In the genomic region with DNA sequence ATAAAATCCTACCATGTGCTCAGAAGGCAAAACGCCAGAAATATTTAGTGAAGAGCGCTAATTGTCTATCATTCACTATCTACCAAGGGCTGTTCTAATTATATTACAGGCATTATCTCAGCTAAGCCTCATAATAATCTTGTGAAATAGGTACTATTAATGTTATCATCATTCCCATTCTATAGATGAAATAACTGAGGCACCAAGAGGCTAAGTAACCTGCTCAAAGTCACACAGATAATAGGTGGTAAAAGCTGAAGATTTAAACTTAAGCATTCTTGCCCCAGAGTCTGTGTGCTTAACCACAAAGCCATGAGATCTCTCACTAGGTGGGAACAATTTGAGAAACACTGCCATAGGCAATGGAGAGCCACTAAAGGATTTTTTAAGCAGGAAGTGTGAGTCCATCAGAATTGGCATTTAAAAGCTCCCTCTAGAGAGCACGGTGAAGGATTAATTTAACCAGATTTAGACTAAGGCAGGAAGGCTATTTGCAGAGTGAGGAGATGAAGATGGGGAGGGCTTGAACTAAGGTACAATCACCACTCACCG, we compare ENCODE assay signal across 25 cellular contexts. TPM values are rescaled to one million over a fixed set of nuclear protein-coding genes. Genes with fewer than 3 reads are reported as not detected.
A peak's percentile ranks its signal among the peaks of the same experiment; 100 is the strongest.
DNase-seq lines count a peak whose midpoint lies in the region; ATAC-seq and TF ChIP-seq lines count a peak whose summit lies in the region.
"Had no signal": no experiment of that assay in that cellular context is flagged by ENCODE, and none has a peak within 500 bp of the region (broad histone marks: within the 10 kb centered on the region; RNA-seq: fewer than 3 reads in every experiment).

No MANE protein-coding gene starts in this region.

- no peaks in the 10 kb centered on the region for H3K9me3 Mint-ChIP-seq in activated T-cell treated with anti-CD3 and anti-CD28 coated beads, Interleukin-2, amount 50 U/mL, for 72 hours
- H3K9me3 Mint-ChIP-seq in brain: peaks cover 0 to 3% (median 0%) of the 10 kb centered on the region in 5 experiments
- H3K9me3 Mint-ChIP-seq in endodermal cell: no peaks in the 10 kb centered on the region
- H3K9me3 Mint-ChIP-seq: dendritic cell treated with granulocyte-macrophage colony-stimulating factor and Interleukin-4, amounts not matched to agents 40 ng/mL and 50 ng/mL, for 4 days had no signal

- no peak overlapping the region for H3K4me2 ChIP-seq in neuronal stem cell (ENCODE audit: insufficient read depth, low read length, poor library complexity, severe bottlenecking)

- H2AK5ac ChIP-seq in neuronal stem cell (ENCODE audit: low read depth, low read length): no peak overlapping the region

- H2BK120ac ChIP-seq in neuronal stem cell (ENCODE audit: low read depth, low read length): no peak overlapping the region

- peaks cover 31% of the 10 kb centered on the region for H3K4me1 Mint-ChIP-seq in activated T-cell treated with anti-CD3 and anti-CD28 coated beads, Interleukin-2, amount 50 U/mL, for 72 hours (ENCODE audit: low read depth)
- H3K4me1 Mint-ChIP-seq in brain (peaks cover 33% of the 10 kb centered on the region), endodermal cell (peaks cover 14% of the 10 kb centered on the region)

- H3K4me1 ChIP-seq in neuronal stem cell (ENCODE audit: control insufficient read depth in 2 of 2, insufficient read depth in 1 of 2, low read depth in 1 of 2, low read length in 2 of 2) (peaks cover 2 to 5% of the 10 kb centered on the region in 2 donors), endodermal cell (ENCODE audit: control insufficient read depth, insufficient read depth, low read length) (peaks cover 6% of the 10 kb centered on the region)

- no peak overlapping the region for H3K4ac ChIP-seq in neuronal stem cell (ENCODE audit: low read length)

- no peaks in the 10 kb centered on the region for H3K36me3 ChIP-seq in neuronal stem cell (replicated peaks in 1 of 2; ENCODE audit: control insufficient read depth in 2 of 2, insufficient read depth in 2 of 2, low read length in 2 of 2)
- H3K36me3 ChIP-seq in endodermal cell (ENCODE audit: control insufficient read depth, insufficient read depth, low read length): no peaks in the 10 kb centered on the region

- H3K27ac Mint-ChIP-seq in activated T-cell treated with anti-CD3 and anti-CD28 coated beads, Interleukin-2, amount 50 U/mL, for 72 hours: peak overlapping the region; percentile 74
- H3K27ac Mint-ChIP-seq in brain (no peak overlapping the region), endodermal cell (no peak overlapping the region)

- H3K9me3 ChIP-seq in neuronal stem cell (replicated peaks in 1 of 2; ENCODE audit: control insufficient read depth in 2 of 2, insufficient read depth in 1 of 2, low read depth in 1 of 2, low read length in 2 of 2) (no peaks in the 10 kb centered on the region), endodermal cell (ENCODE audit: control insufficient read depth, low read length) (no peaks in the 10 kb centered on the region)
- H3K9me3 ChIP-seq: body of pancreas had no signal

- H4K91ac ChIP-seq in neuronal stem cell (ENCODE audit: low read depth, low read length, poor library complexity): no peak overlapping the region

- H3K27ac ChIP-seq in neuronal stem cell (replicated peaks; ENCODE audit: low read length) (no peak overlapping the region), endodermal cell (ENCODE audit: low read depth, low read length) (no peak overlapping the region)
- H3K27ac ChIP-seq: body of pancreas had no signal

- H3K9ac ChIP-seq in neuronal stem cell (ENCODE audit: low read depth, low read length, poor library complexity) (no peak overlapping the region), endodermal cell (ENCODE audit: extremely low read depth, low read length, poor library complexity, severe bottlenecking) (no peak overlapping the region)

- no peak overlapping the region for H3K23ac ChIP-seq in neuronal stem cell (ENCODE audit: low read depth, low read length, poor library complexity)

- H3K4me3 ChIP-seq in neuronal stem cell (ENCODE audit: low read length in 2 of 2) (no peak overlapping the region), endodermal cell (ENCODE audit: low read length) (no peak overlapping the region)
- H3K4me3 ChIP-seq: body of pancreas had no signal

- H4K8ac ChIP-seq in neuronal stem cell (ENCODE audit: low read depth, low read length): no peak overlapping the region

- peaks cover 5% of the 10 kb centered on the region for H3K79me1 ChIP-seq in neuronal stem cell (ENCODE audit: low read depth, low read length)

- no peak for TF ChIP-seq CTCF in brain (conservative IDR thresholded peaks at IDR 0.05)
- TF ChIP-seq CTCF in endodermal cell (conservative IDR thresholded peaks at IDR 0.05): no peak

- no peak overlapping the region for H2BK15ac ChIP-seq in neuronal stem cell (ENCODE audit: low read length)

- no peak for DNase-seq in activated T-cell treated with anti-CD3 and anti-CD28 coated beads, Interleukin-2, amount 50 U/mL, for 72 hours
- no peak for DNase-seq in activated T-cell treated with anti-CD3 and anti-CD28 coated beads, Interleukin-2, amount 50 U/mL, for 48 hours
- DNase-seq in M059J (ENCODE audit: low read depth) (peak; percentile 15), neuronal stem cell (ENCODE audit: low spot score) (no peak), DMS79 treated with DMSO at 0.1 percent for 48 hours (lab: John Stamatoyannopoulos, UW) (no peak), endodermal cell (no peak), NCI-H1436 (lab: John Stamatoyannopoulos, UW) (no peak)
- DNase-seq: activated CD4-positive, alpha-beta T cell treated with anti-CD3 and anti-CD28 coated beads for 48 hours; activated T-cell treated with anti-CD3 and anti-CD28 coated beads, Interleukin-2, amount 50 U/mL, for 1 hour; body of pancreas; EL; glutamatergic neuron; IMR-90; mesendoderm; NCI-H1092; NCI-H187; NCI-H524; NK-92 treated with Interleukin-12 subunit alpha and Interleukin-12 subunit beta, amount 100 ng/mL, for 24 hours; PC-3; stimulated activated CD4-positive, alpha-beta T cell treated with anti-CD3 and anti-CD28 coated beads, Interleukin-15, amount 100 ng/mL, for 24 hours; stimulated activated CD4-positive, alpha-beta T cell treated with anti-CD3 and anti-CD28 coated beads, Interleukin-4, amount 100 ng/mL, for 4 hours; T1000 had no signal

- H3K36me3 Mint-ChIP-seq in activated T-cell treated with anti-CD3 and anti-CD28 coated beads, Interleukin-2, amount 50 U/mL, for 72 hours (ENCODE audit: insufficient read depth in 2 of 2): peaks cover 12 to 23% of the 10 kb centered on the region in 2 donors
- H3K36me3 Mint-ChIP-seq in brain (no peaks in the 10 kb centered on the region), endodermal cell (ENCODE audit: low read depth) (no peaks in the 10 kb centered on the region)

- H3K27me3 ChIP-seq in neuronal stem cell (ENCODE audit: control insufficient read depth in 3 of 3, insufficient read depth in 3 of 3, low read depth in 1 of 3, low read length in 3 of 3): no peaks in the 10 kb centered on the region
- no peaks in the 10 kb centered on the region for H3K27me3 ChIP-seq in endodermal cell (ENCODE audit: control insufficient read depth, insufficient read depth, low read length, poor library complexity, severe bottlenecking)
- H3K27me3 ChIP-seq: body of pancreas had no signal

- H2BK5ac ChIP-seq in neuronal stem cell (ENCODE audit: low read length): no peak overlapping the region

- no peak overlapping the region for H3K14ac ChIP-seq in neuronal stem cell (ENCODE audit: low read length)

- H2BK12ac ChIP-seq in neuronal stem cell (ENCODE audit: low read length): no peak overlapping the region

- no CpG with 5 or more reads among the region's 4 CpGs for WGBS in neuronal stem cell (ENCODE audit: extremely low coverage in 2 of 2, insufficient read length in 2 of 2, insufficient replicate concordance in 1 of 2), 2 donors
- 78 to 84% methylated on average over 3 to 4 of the region's 4 CpGs for WGBS in endodermal cell (ENCODE audit: insufficient coverage in 1 of 2, insufficient read length in 1 of 2), 2 experiments

- H3K27me3 Mint-ChIP-seq in activated T-cell treated with anti-CD3 and anti-CD28 coated beads, Interleukin-2, amount 50 U/mL, for 72 hours (ENCODE audit: low read depth): no peaks in the 10 kb centered on the region
- H3K27me3 Mint-ChIP-seq in brain (peaks cover 8% of the 10 kb centered on the region), endodermal cell (ENCODE audit: insufficient read depth) (peaks cover 1% of the 10 kb centered on the region)
- H3K27me3 Mint-ChIP-seq: dendritic cell treated with granulocyte-macrophage colony-stimulating factor and Interleukin-4, amounts not matched to agents 40 ng/mL and 50 ng/mL, for 4 days had no signal

- H3K18ac ChIP-seq in neuronal stem cell (ENCODE audit: low read length): no peak overlapping the region

- no peak overlapping the region for H3K4me3 Mint-ChIP-seq in activated T-cell treated with anti-CD3 and anti-CD28 coated beads, Interleukin-2, amount 50 U/mL, for 72 hours
- H3K4me3 Mint-ChIP-seq in brain: peak overlapping the region in 3 of 5 experiments; percentile 11 to 71 (median 29)
- H3K4me3 Mint-ChIP-seq in endodermal cell: no peak overlapping the region
- H3K4me3 Mint-ChIP-seq: dendritic cell treated with granulocyte-macrophage colony-stimulating factor and Interleukin-4, amounts not matched to agents 40 ng/mL and 50 ng/mL, for 4 days had no signal

- peak overlapping the region; percentile 15 for H2AFZ ChIP-seq in neuronal stem cell (ENCODE audit: low read length)

- no peak for ATAC-seq in activated T-cell treated with anti-CD3 and anti-CD28 coated beads, Interleukin-2, amount 50 U/mL, for 72 hours (replicated peaks in 1 of 2)
- ATAC-seq: body of pancreas, left lobe of liver, PC-3 had no signal

RNA-seq across cellular contexts. Expression of a gene that starts 1.7 kb away (rescaled TPM):
- total RNA-seq in activated T-cell treated with anti-CD3 and anti-CD28 coated beads, Interleukin-2, amount 50 U/mL, for 72 hours: 100 to 1,000 TPM; 487 to 586 TPM
- total RNA-seq in M059J (2014; rRNA removed; shearing (Covaris generic)): 33.1 and 35.4 TPM in 2 replicates
- polyA plus RNA-seq in brain (ENCODE audit: insufficient read depth, low read depth, low replicate concordance): 74.2 TPM
- polyA plus RNA-seq in neuronal stem cell (2013, experiment 1 of 2): 12.8 TPM
- polyA plus RNA-seq in neuronal stem cell (2013, experiment 2 of 2): 12.4 TPM
- total RNA-seq in endodermal cell: 10 to 100 TPM; 21.9 to 22.3 TPM
- polyA plus RNA-seq in endodermal cell (2013, experiment 1 of 2): 18.0 TPM
- 17.6 TPM for polyA plus RNA-seq in endodermal cell (2013, experiment 2 of 2)

RNA-seq across cellular contexts. Expression of a gene that starts 54.7 kb away (rescaled TPM):
- total RNA-seq in activated T-cell treated with anti-CD3 and anti-CD28 coated beads, Interleukin-2, amount 50 U/mL, for 72 hours: 10 to 100 TPM; 27.4 to 36.3 TPM
- total RNA-seq in M059J (2014; rRNA removed; shearing (Covaris generic)): 2.8 and 11.1 TPM in 2 replicates
- 94.4 TPM for polyA plus RNA-seq in brain (ENCODE audit: insufficient read depth, low read depth, low replicate concordance)
- polyA plus RNA-seq in neuronal stem cell (2013, experiment 1 of 2): 18.6 TPM
- 18.6 TPM for polyA plus RNA-seq in neuronal stem cell (2013, experiment 2 of 2)
- total RNA-seq in endodermal cell: 100 to 1,000 TPM; 295 to 470 TPM
- 53.1 TPM for polyA plus RNA-seq in endodermal cell (2013, experiment 1 of 2)
- 54.2 TPM for polyA plus RNA-seq in endodermal cell (2013, experiment 2 of 2)

Comparison
In these comparisons a context has a peak if more than half of its experiments do, and no peak if none do; other contexts are left out.
1. H3K4me3 Mint-ChIP-seq: peak in brain (3 of 5); none in activated T-cell treated with anti-CD3 and anti-CD28 coated beads, Interleukin-2, amount 50 U/mL, for 72 hours (0 of 2) and endodermal cell (single experiment).
2. RNA of a gene that starts 1.7 kb away (total RNA-seq): 487 to 586 TPM in activated T-cell treated with anti-CD3 and anti-CD28 coated beads, Interleukin-2, amount 50 U/mL, for 72 hours; 33.1 to 35.4 TPM in M059J and 21.9 to 22.3 TPM in endodermal cell; every median in the first group is over 10 times any median in the second.
3. RNA of a gene that starts 54.7 kb away (total RNA-seq): 295 to 470 TPM in endodermal cell; 27.4 to 36.3 TPM in activated T-cell treated with anti-CD3 and anti-CD28 coated beads, Interleukin-2, amount 50 U/mL, for 72 hours and 2.8 to 11.1 TPM in M059J; every median in the first group is over 4 times any median in the second.